Comparison of ENCODE assay signal across 9 cellular contexts in the genomic region with DNA sequence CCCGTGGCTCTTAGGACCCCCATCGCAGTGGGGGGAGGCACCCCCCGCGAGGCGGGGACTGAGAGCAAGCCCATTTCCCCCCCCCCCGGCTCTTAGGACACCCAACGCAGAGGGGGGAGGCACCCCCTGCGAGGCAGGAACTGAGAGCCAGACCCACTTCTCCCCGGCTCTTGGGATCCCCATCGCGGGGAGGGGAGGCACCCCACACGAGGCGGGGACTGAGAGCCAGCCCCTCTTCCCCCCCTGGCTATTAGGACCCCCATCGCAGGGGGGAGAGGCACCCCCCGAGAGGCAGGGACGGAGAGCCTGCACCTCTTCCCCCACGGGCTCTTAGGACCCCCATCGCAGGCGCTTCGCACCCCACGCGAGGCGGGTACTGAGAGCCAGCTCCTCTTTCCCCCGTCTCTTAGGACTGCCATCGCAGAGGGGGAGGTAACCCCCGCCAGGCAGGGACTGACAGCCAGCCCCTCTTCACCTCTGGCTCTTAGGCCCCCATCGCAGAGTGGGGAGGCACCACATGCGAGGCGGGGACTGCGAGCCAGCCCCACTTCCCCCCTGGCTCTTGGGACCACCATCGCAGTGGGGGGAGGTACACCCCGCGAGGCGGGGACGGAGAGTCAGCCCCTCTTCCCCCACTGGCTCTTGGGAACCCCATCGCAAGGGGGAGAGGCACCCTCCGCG. TPM values are rescaled to one million over a fixed set of nuclear protein-coding genes. Genes with fewer than 3 reads are reported as not detected.
DNase-seq lines count a peak whose midpoint lies in the region; ATAC-seq, FAIRE-seq and TF ChIP-seq lines count a peak whose summit lies in the region.
"Had no signal": no experiment of that assay in that cellular context is flagged by ENCODE, and none has a peak within 500 bp of the region (broad histone marks: within the 10 kb centered on the region; RNA-seq: fewer than 3 reads in every experiment).

No MANE protein-coding gene starts in this region.

- no peaks in the 10 kb centered on the region for H3K9me3 ChIP-seq in kidney (ENCODE audit: control insufficient read depth in 1 of 2, low read length in 2 of 2)
- no peaks in the 10 kb centered on the region for H3K9me3 ChIP-seq in adrenal gland (replicated peaks in 1 of 3)

- H3K27ac ChIP-seq in kidney (ENCODE audit: low read depth in 2 of 2, low read length in 2 of 2) (no peak overlapping the region), caudate nucleus (ENCODE audit: low read depth, low read length) (no peak overlapping the region), adrenal gland (no peak overlapping the region)

- CTCF ChIA-PET in activated naive CD4-positive, alpha-beta T cell treated with anti-CD3 and anti-CD28 coated beads for 36 hours (lab: Charles Lee), result no interaction called here
- CTCF ChIA-PET in WTC11 (lab: Charles Lee), result interaction anchor here (1.7 to 1.9 kb wide), 2 partner anchors 115 to 152 kb away, joined by 6 to 7 read pairs; no protein-coding TSS in a partner anchor

- no peak for TF ChIP-seq POLR2A in adrenal gland (IDR thresholded peaks at IDR 0.05)

- no peak for TF ChIP-seq CTCF in WTC11 (IDR thresholded peaks at IDR 0.05)
- TF ChIP-seq CTCF in kidney (IDR thresholded peaks at IDR 0.05; ENCODE audit: borderline replicate concordance, extremely low read depth, insufficient read depth), result no peak
- no peak for TF ChIP-seq CTCF in foreskin fibroblast (IDR thresholded peaks at IDR 0.05; ENCODE audit: low read depth, low read length)
- no peak for TF ChIP-seq CTCF in adrenal gland (IDR thresholded peaks at IDR 0.05)

- H3K4me1 Mint-ChIP-seq in activated naive CD4-positive, alpha-beta T cell treated with anti-CD3 and anti-CD28 coated beads for 36 hours (ENCODE audit: low read depth), result peaks cover 15% of the 10 kb centered on the region
- H3K4me1 Mint-ChIP-seq in WTC11, result peaks cover 10% of the 10 kb centered on the region
- peaks cover 17% of the 10 kb centered on the region for H3K4me1 Mint-ChIP-seq in stimulated activated memory B cell treated with anti-CD40 and anti-IgM and Interleukin-4, amounts not matched to agents 10 μg/mL and 1 μg/mL and 100 μg/mL, for 72 hours

- peak; percentile 24 for DNase-seq in activated naive CD4-positive, alpha-beta T cell treated with anti-CD3 and anti-CD28 coated beads for 36 hours
- DNase-seq in activated naive CD4-positive, alpha-beta T cell treated with Interleukin-2 at 50 U/mL for 16 hours, result no peak
- DNase-seq in WTC11 (ENCODE audit: low spot score) (no peak), kidney (peak; percentile 73), foreskin fibroblast (no peak), caudate nucleus (lab: John Stamatoyannopoulos, UW) (no peak), adrenal gland (no peak)
- DNase-seq: SIG-M5 had no signal

- peaks cover 10% of the 10 kb centered on the region for H3K27me3 ChIP-seq in adrenal gland

- H3K4me3 ChIP-seq in kidney (ENCODE audit: low read length in 2 of 2) (no peak overlapping the region), foreskin fibroblast (ENCODE audit: low read depth in 1 of 2, low read length in 2 of 2) (no peak overlapping the region), adrenal gland (peak overlapping the region in 1 of 4 donors; percentile 7)

- no peak for ATAC-seq in WTC11
- peak; percentile 54 for ATAC-seq in stimulated activated memory B cell treated with anti-CD40 and anti-IgM and Interleukin-4, amounts not matched to agents 10 μg/mL and 1 μg/mL and 100 μg/mL, for 72 hours

- H3K36me3 ChIP-seq in kidney (ENCODE audit: control insufficient read depth in 1 of 2, insufficient read depth in 2 of 2, low read length in 2 of 2) (no peaks in the 10 kb centered on the region), adrenal gland (replicated peaks in 1 of 2) (no peaks in the 10 kb centered on the region)

- H3K4me1 ChIP-seq in kidney (ENCODE audit: control insufficient read depth in 1 of 2, insufficient read depth in 1 of 2, low read depth in 1 of 2, low read length in 2 of 2) (peaks cover 0 to 5% of the 10 kb centered on the region in 2 donors), adrenal gland (replicated peaks in 1 of 2) (peaks cover 0 to 7% of the 10 kb centered on the region in 2 donors)

- H3K9ac ChIP-seq in kidney (ENCODE audit: low read length in 2 of 2), result no peak overlapping the region

- peaks cover 15% of the 10 kb centered on the region for H3K27me3 Mint-ChIP-seq in activated naive CD4-positive, alpha-beta T cell treated with anti-CD3 and anti-CD28 coated beads for 36 hours (ENCODE audit: low read depth)
- peaks cover 48% of the 10 kb centered on the region for H3K27me3 Mint-ChIP-seq in WTC11 (ENCODE audit: low read depth)
- peaks cover 12% of the 10 kb centered on the region for H3K27me3 Mint-ChIP-seq in stimulated activated memory B cell treated with anti-CD40 and anti-IgM and Interleukin-4, amounts not matched to agents 10 μg/mL and 1 μg/mL and 100 μg/mL, for 72 hours

- no peak overlapping the region for H3K27ac Mint-ChIP-seq in activated naive CD4-positive, alpha-beta T cell treated with anti-CD3 and anti-CD28 coated beads for 36 hours
- no peak overlapping the region for H3K27ac Mint-ChIP-seq in WTC11
- no peak overlapping the region for H3K27ac Mint-ChIP-seq in stimulated activated memory B cell treated with anti-CD40 and anti-IgM and Interleukin-4, amounts not matched to agents 10 μg/mL and 1 μg/mL and 100 μg/mL, for 72 hours

- no peaks in the 10 kb centered on the region for H3K9me3 Mint-ChIP-seq in activated naive CD4-positive, alpha-beta T cell treated with anti-CD3 and anti-CD28 coated beads for 36 hours
- H3K9me3 Mint-ChIP-seq in WTC11, result no peaks in the 10 kb centered on the region
- H3K9me3 Mint-ChIP-seq in stimulated activated memory B cell treated with anti-CD40 and anti-IgM and Interleukin-4, amounts not matched to agents 10 μg/mL and 1 μg/mL and 100 μg/mL, for 72 hours, result no peaks in the 10 kb centered on the region

- POLR2A ChIA-PET in WTC11 (lab: Charles Lee), result interaction anchor here (0.6 kb wide), 1 partner anchor 1753 kb away, joined by 4 read pairs; no protein-coding TSS in a partner anchor

- no peaks in the 10 kb centered on the region for H3K36me3 Mint-ChIP-seq in activated naive CD4-positive, alpha-beta T cell treated with anti-CD3 and anti-CD28 coated beads for 36 hours (ENCODE audit: low read depth)
- H3K36me3 Mint-ChIP-seq in WTC11, result no peaks in the 10 kb centered on the region
- H3K36me3 Mint-ChIP-seq in stimulated activated memory B cell treated with anti-CD40 and anti-IgM and Interleukin-4, amounts not matched to agents 10 μg/mL and 1 μg/mL and 100 μg/mL, for 72 hours, result no peaks in the 10 kb centered on the region

- FAIRE-seq in kidney (lab: Jason Lieb, UNC), result no peak

- WGBS in adrenal gland, 4 donors, result 45 to 83% (median 70%) methylated on average over 4 to 38 of the region's 38 CpGs; no CpG with 5 or more reads in 1 of the 4 donors

- intact Hi-C loops in activated naive CD4-positive, alpha-beta T cell treated with anti-CD3 and anti-CD28 coated beads for 36 hours (cut with micrococcal nuclease), result loop anchor here (1.0 kb wide), 1 partner anchor 86 kb away; no protein-coding TSS in a partner anchor
- intact Hi-C loops in kidney (cut with DNase I), result no loop called here
- intact Hi-C loops in adrenal gland (cut with DNase I), result no loop called here

- no peak overlapping the region for H3K4me3 Mint-ChIP-seq in activated naive CD4-positive, alpha-beta T cell treated with anti-CD3 and anti-CD28 coated beads for 36 hours
- peak overlapping the region; percentile 66 for H3K4me3 Mint-ChIP-seq in WTC11
- peak overlapping the region; percentile 46 for H3K4me3 Mint-ChIP-seq in stimulated activated memory B cell treated with anti-CD40 and anti-IgM and Interleukin-4, amounts not matched to agents 10 μg/mL and 1 μg/mL and 100 μg/mL, for 72 hours

TF ChIP-seq in WTC11, 78 proteins besides CTCF, POLR2A, EP300 and RAD21 (continues in another document):
- no peak for TF ChIP-seq RORB (CRISPR knock-in tag; IDR thresholded peaks at IDR 0.05)
- TF ChIP-seq, protein P1, sequence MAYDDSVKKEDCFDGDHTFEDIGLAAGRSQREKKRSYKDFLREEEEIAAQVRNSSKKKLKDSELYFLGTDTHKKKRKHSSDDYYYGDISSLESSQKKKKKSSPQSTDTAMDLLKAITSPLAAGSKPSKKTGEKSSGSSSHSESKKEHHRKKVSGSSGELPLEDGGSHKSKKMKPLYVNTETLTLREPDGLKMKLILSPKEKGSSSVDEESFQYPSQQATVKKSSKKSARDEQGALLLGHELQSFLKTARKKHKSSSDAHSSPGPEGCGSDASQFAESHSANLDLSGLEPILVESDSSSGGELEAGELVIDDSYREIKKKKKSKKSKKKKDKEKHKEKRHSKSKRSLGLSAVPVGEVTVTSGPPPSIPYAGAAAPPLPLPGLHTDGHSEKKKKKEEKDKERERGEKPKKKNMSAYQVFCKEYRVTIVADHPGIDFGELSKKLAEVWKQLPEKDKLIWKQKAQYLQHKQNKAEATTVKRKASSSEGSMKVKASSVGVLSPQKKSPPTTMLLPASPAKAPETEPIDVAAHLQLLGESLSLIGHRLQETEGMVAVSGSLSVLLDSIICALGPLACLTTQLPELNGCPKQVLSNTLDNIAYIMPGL (CRISPR knock-in tag; IDR thresholded peaks at IDR 0.05), result no peak
- TF ChIP-seq KAT7 (CRISPR knock-in tag; IDR thresholded peaks at IDR 0.05; ENCODE audit: borderline replicate concordance), result no peak
- TF ChIP-seq, protein P2, sequence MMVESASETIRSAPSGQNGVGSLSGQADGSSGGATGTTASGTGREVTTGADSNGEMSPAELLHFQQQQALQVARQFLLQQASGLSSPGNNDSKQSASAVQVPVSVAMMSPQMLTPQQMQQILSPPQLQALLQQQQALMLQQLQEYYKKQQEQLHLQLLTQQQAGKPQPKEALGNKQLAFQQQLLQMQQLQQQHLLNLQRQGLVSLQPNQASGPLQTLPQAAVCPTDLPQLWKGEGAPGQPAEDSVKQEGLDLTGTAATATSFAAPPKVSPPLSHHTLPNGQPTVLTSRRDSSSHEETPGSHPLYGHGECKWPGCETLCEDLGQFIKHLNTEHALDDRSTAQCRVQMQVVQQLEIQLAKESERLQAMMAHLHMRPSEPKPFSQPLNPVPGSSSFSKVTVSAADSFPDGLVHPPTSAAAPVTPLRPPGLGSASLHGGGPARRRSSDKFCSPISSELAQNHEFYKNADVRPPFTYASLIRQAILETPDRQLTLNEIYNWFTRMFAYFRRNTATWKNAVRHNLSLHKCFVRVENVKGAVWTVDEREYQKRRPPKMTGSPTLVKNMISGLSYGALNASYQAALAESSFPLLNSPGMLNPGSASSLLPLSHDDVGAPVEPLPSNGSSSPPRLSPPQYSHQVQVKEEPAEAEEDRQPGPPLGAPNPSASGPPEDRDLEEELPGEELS (CRISPR knock-in tag; IDR thresholded peaks at IDR 0.05), result no peak
- no peak for TF ChIP-seq ESRRA (CRISPR knock-in tag; IDR thresholded peaks at IDR 0.05; ENCODE audit: borderline replicate concordance)
- no peak for TF ChIP-seq TEAD1 (CRISPR knock-in tag; IDR thresholded peaks at IDR 0.05)

RNA-seq across cellular contexts. Expression of a gene that starts 46.0 kb away (rescaled TPM):
- 100 to 1,000 TPM; 136 to 155 TPM for total RNA-seq in activated naive CD4-positive, alpha-beta T cell treated with anti-CD3 and anti-CD28 coated beads for 36 hours
- total RNA-seq in WTC11 (2021) (179 to 219 TPM (median 186 TPM) in 3 replicates), kidney (29.9 TPM), adrenal gland (10 to 100 TPM in 6 of 8 donors, 1 to 10 TPM in 2; 4.9 to 49.1 (median 17.0) TPM)
- polyA plus RNA-seq in kidney (ENCODE audit: insufficient read depth, low read depth, low replicate concordance) (1.9 TPM), adrenal gland (10 to 100 TPM in 2 of 3 donors, 1 to 10 TPM in 1; 5.4 to 40.8 (median 19.9) TPM)

Comparison
In these comparisons a context has a peak if more than half of its experiments do, and no peak if none do; other contexts are left out.
1. DNase-seq: peak in activated naive CD4-positive, alpha-beta T cell treated with anti-CD3 and anti-CD28 coated beads for 36 hours (single experiment) and kidney (single experiment); none in activated naive CD4-positive, alpha-beta T cell treated with Interleukin-2 at 50 U/mL for 16 hours (single experiment), WTC11 (single experiment), foreskin fibroblast (0 of 2), caudate nucleus (0 of 61) and adrenal gland (0 of 7).